Comparison of ENCODE assay signal across 9 cellular contexts in the genomic region with DNA sequence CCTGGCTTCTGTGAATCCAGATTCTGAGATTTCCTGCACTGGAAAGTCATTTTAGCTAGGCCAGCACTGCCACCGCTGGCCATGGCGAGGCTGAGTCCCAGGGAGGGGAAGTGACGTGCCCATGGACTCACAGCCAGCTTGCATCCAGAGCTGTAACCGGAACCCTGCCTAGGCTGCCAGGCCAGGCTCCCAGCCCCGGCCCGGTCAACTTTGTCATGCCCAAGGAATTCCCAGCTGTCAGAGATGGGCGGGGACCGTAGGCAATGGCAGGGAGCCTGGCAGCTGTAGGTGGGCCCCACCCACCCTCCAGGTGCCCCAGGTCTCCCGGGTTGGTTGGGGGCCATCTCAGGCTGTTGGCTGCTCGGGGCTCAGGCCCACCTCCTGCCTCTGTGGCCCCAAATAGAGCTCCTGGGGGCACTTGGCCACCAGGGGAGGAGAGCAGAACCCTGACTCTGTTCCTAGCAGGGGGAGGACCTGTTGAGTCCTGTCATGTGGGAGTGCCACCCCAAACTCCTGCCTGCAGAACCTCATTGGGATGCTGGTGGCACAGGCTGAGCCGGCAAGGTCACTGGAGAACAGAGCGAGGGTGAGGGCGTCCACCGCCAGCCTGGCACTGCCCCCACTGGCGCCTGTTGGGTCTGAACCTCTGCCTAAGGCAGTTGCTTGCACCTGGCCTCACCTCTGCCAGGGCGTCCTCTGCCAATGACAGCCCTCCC. TPM values are rescaled to one million over a fixed set of nuclear protein-coding genes. Genes with fewer than 3 reads are reported as not detected.
DNase-seq lines count a peak whose midpoint lies in the region; ATAC-seq, FAIRE-seq and TF ChIP-seq lines count a peak whose summit lies in the region.
"Had no signal": no experiment of that assay in that cellular context is flagged by ENCODE, and none has a peak within 500 bp of the region (broad histone marks: within the 10 kb centered on the region; RNA-seq: fewer than 3 reads in every experiment).

No MANE protein-coding gene starts in this region.

- CTCF ChIA-PET in A549 (lab: Yijun Ruan, JAX) = interaction anchor here (1.1 to 11.3 kb wide), 11 partner anchors 11 to 152 kb away, joined by 3 to 146 read pairs (median 6); no protein-coding TSS in a partner anchor

- H3K27ac ChIP-seq in A549 = peak overlapping the region; percentile 7 to 69; a peak in 4 of 6 replicates
- H3K27ac ChIP-seq in brain microvascular endothelial cell = no peak overlapping the region

- TF ChIP-seq EP300 in A549 (IDR thresholded peaks at IDR 0.05) = no peak

- no peaks in the 10 kb centered on the region for H3K27me3 ChIP-seq in brain microvascular endothelial cell (replicated peaks)

- no peaks in the 10 kb centered on the region for H3K36me3 ChIP-seq in brain microvascular endothelial cell (replicated peaks)

- FAIRE-seq in A549 (lab: Jason Lieb, UNC) = no peak

- TF ChIP-seq POLR2A in A549 (IDR thresholded peaks at IDR 0.05; ENCODE audit: low read length) = no peak

- no peak for TF ChIP-seq RAD21 in A549 (conservative IDR thresholded peaks at IDR 0.05 in 1 of 2, IDR thresholded peaks at IDR 0.05 in 1 of 2)

- peak overlapping the region; percentile 50; the same call in 2 of the 3 replicates for H3K4me2 ChIP-seq in A549

- no peak for TF ChIP-seq CTCF in A549 (IDR thresholded peaks at IDR 0.05)
- peak; percentile 12 for TF ChIP-seq CTCF in brain microvascular endothelial cell (IDR thresholded peaks at IDR 0.05; ENCODE audit: low read depth, low read length, missing control alignments)
- no peak for TF ChIP-seq CTCF in GM13977 (IDR thresholded peaks at IDR 0.05; ENCODE audit: extremely low read depth, insufficient read depth, missing control alignments)

- in situ Hi-C loops in brain microvascular endothelial cell (cut with HindIII; ENCODE audit: low pct_ligation_motif_present, low sequenced_read_pairs) = loop anchor here (25.0 kb wide), 1 partner anchor 132 kb away; no protein-coding TSS in a partner anchor
- in situ Hi-C loops in GM13977 (cut with MboI; ENCODE audit: low pct_unique_long_range_greater_than_20kb, low sequenced_read_pairs, unreplicated experiment) = no loop called here

- DNase-seq in A549 (ENCODE audit: low read depth in 1 of 2, low spot score in 1 of 2) (peak; percentile 67 to 73), LoVo (ENCODE audit: low spot score) (peak; percentile 80), brain microvascular endothelial cell (peak; percentile 79), left kidney (ENCODE audit: low read depth, low spot score) (peak; percentile 79), GM13977 (ENCODE audit: low spot score) (no peak), NCI-H2227 (lab: John Stamatoyannopoulos, UW; ENCODE audit: unreplicated experiment) (no peak), NCI-H1092 (lab: John Stamatoyannopoulos, UW) (no peak)
- DNase-seq in stimulated activated CD4-positive, alpha-beta T cell treated with anti-CD3 and anti-CD28 coated beads, Interleukin-2, amount 100 ng/mL, for 24 hours = no peak
- DNase-seq: DND-41 had no signal

- no peaks in the 10 kb centered on the region for H3K9me3 ChIP-seq in A549

- no peak overlapping the region for H3K4me3 ChIP-seq in A549
- no peak overlapping the region for H3K4me3 ChIP-seq in brain microvascular endothelial cell (ENCODE audit: low read depth, low read length)

- peak; percentile 83 for ATAC-seq in A549

- POLR2A ChIA-PET in A549 (lab: Yijun Ruan, JAX) = interaction anchor here (1.1 kb wide), 1 partner anchor 58 kb away, joined by 3 read pairs; the partner anchor contains the start of gene FOXO6

- H3K4me1 ChIP-seq in A549 = peaks cover 15% of the 10 kb centered on the region

- 67% methylated on average over 9 of the region's 16 CpGs for WGBS in A549 (ENCODE audit: missing lambda C conversion rate)

TF ChIP-seq in A549, 52 proteins besides CTCF, POLR2A, EP300 and RAD21:
- no peak for TF ChIP-seq ZC3H11A (IDR thresholded peaks at IDR 0.05)
- no peak for TF ChIP-seq RCOR1 (IDR thresholded peaks at IDR 0.05; ENCODE audit: low read depth, low read length)
- TF ChIP-seq CHD2 (IDR thresholded peaks at IDR 0.05; ENCODE audit: low read length, partially characterized antibody) = no peak
- no peak for TF ChIP-seq JUN (IDR thresholded peaks at IDR 0.05)
- TF ChIP-seq HES2 (IDR thresholded peaks at IDR 0.05) = no peak
- TF ChIP-seq CBX2 (IDR thresholded peaks at IDR 0.05; ENCODE audit: borderline replicate concordance, low read depth) = no peak
- TF ChIP-seq USF2 (IDR thresholded peaks at IDR 0.05) = no peak
- no peak for TF ChIP-seq CBX8 (IDR thresholded peaks at IDR 0.05)
- no peak for TF ChIP-seq ZFP36 (IDR thresholded peaks at IDR 0.05; ENCODE audit: borderline replicate concordance, partially characterized antibody)
- TF ChIP-seq ZSCAN20 (CRISPR knock-in tag; IDR thresholded peaks at IDR 0.05) = no peak
- TF ChIP-seq HMGXB4 (CRISPR knock-in tag; IDR thresholded peaks at IDR 0.05; ENCODE audit: borderline replicate concordance) = no peak
- TF ChIP-seq EHF (CRISPR knock-in tag; IDR thresholded peaks at IDR 0.05) = no peak
- TF ChIP-seq PBX3 (IDR thresholded peaks at IDR 0.05) = no peak
- TF ChIP-seq FOXS1 (CRISPR knock-in tag; IDR thresholded peaks at IDR 0.05) = no peak
- no peak for TF ChIP-seq PHF8 (IDR thresholded peaks at IDR 0.05; ENCODE audit: borderline replicate concordance, low read depth)
- no peak for TF ChIP-seq NFE2L2 (conservative IDR thresholded peaks at IDR 0.05; ENCODE audit: low read length)
- no peak for TF ChIP-seq FOSL2 (IDR thresholded peaks at IDR 0.05)
- no peak for TF ChIP-seq FOSL2 (CRISPR knock-in tag; IDR thresholded peaks at IDR 0.05)
- no peak for TF ChIP-seq JUNB (IDR thresholded peaks at IDR 0.05)
TF ChIP-seq in A549: peak in this region for 0.

RNA-seq across cellular contexts. Expression of gene FOXO6, which starts 57.8 kb away (rescaled TPM):
- polyA plus RNA-seq in A549 (2011; rRNA removed) (0.05 and 0.10 TPM in 2 replicates), A549 (2017; fragmentation: RNase III; extraction: RNeasy Plus Mini Kit Qiagen cat#74134 plus additional on column Dnase treatment) (0.18 to 0.25 TPM (median 0.22 TPM) in 3 replicates)
- polyA plus RNA-seq in A549 (2012; cell fraction: cytosol; rRNA removed) = 0.16 and 0.27 TPM in 2 replicates
- 0.22 and 0.47 TPM in 2 replicates for polyA plus RNA-seq in A549 (2012; cell fraction: nucleus; rRNA removed)
- 0.15 and 0.17 TPM in 2 replicates for polyA minus RNA-seq in A549 (2011; rRNA and poly(A)+ RNA removed)

Comparison
In these comparisons a context has a peak if more than half of its experiments do, and no peak if none do; other contexts are left out.
1. DNase-seq: peak in A549 (2 of 2), LoVo (single experiment), brain microvascular endothelial cell (single experiment) and left kidney (single experiment); none in stimulated activated CD4-positive, alpha-beta T cell treated with anti-CD3 and anti-CD28 coated beads, Interleukin-2, amount 100 ng/mL, for 24 hours (0 of 2), GM13977 (single experiment), NCI-H2227 (single experiment) and NCI-H1092 (single experiment).